ENCODE assay signal across 9 cellular contexts in genomic region chr9:124870723-124871122, GRCh38. TPM values are rescaled to one million over a fixed set of nuclear protein-coding genes. Genes with fewer than 3 reads are reported as not detected.
DNase-seq lines count a peak whose midpoint lies in the region; ATAC-seq and TF ChIP-seq lines count a peak whose summit lies in the region.
"Had no signal": no experiment of that assay in that cellular context is flagged by ENCODE, and none has a peak within 500 bp of the region (broad histone marks: within the 10 kb centered on the region; RNA-seq: fewer than 3 reads in every experiment).

No MANE protein-coding gene starts in this region.

- H3K4me3 ChIP-seq in adipocyte (ENCODE audit: low read length) (peak overlapping the region; percentile 93), liver (ENCODE audit: low read depth in 1 of 3, low read length in 3 of 3) (peak overlapping the region in 2 of 3 donors; percentile 69 to 79), transverse colon (peak overlapping the region in 3 of 4 donors; percentile 66 to 90 (median 89))

- no peaks in the 10 kb centered on the region for H3K9me3 Mint-ChIP-seq in activated T-cell treated with anti-CD3 and anti-CD28 coated beads, Interleukin-2, amount 50 U/mL, for 4 hours

- intact Hi-C loops in transverse colon (cut with DNase I; ENCODE audit: low total_unique reads), result no loop called here

- 62% methylated on average over 6 of the region's 6 CpGs for WGBS in liver
- WGBS in transverse colon (ENCODE audit: low coverage in 1 of 2), 2 donors, result 53 to 55% methylated on average over 2 to 6 of the region's 6 CpGs

- H3K4me1 ChIP-seq in adipocyte (ENCODE audit: control insufficient read depth, insufficient read depth, low read length) (peaks cover 43% of the 10 kb centered on the region), liver (ENCODE audit: control insufficient read depth in 4 of 4, insufficient read depth in 4 of 4, low read length in 3 of 4) (peaks cover 4 to 36% (median 22%) of the 10 kb centered on the region in 4 donors), transverse colon (peaks cover 26 to 44% (median 42%) of the 10 kb centered on the region in 4 donors)

- H3K27me3 ChIP-seq in adipocyte (replicated peaks; ENCODE audit: control insufficient read depth, insufficient read depth, low read length) (no peaks in the 10 kb centered on the region), liver (ENCODE audit: control insufficient read depth in 4 of 4, insufficient read depth in 4 of 4, low read length in 3 of 4) (no peaks in the 10 kb centered on the region), transverse colon (no peaks in the 10 kb centered on the region)

- no peaks in the 10 kb centered on the region for H3K9me3 ChIP-seq in adipocyte (ENCODE audit: control insufficient read depth, low read length)
- no peaks in the 10 kb centered on the region for H3K9me3 ChIP-seq in liver (ENCODE audit: control insufficient read depth in 4 of 4, low read length in 3 of 4)
- no peaks in the 10 kb centered on the region for H3K9me3 ChIP-seq in transverse colon

- no peaks in the 10 kb centered on the region for H3K27me3 Mint-ChIP-seq in activated T-cell treated with anti-CD3 and anti-CD28 coated beads, Interleukin-2, amount 50 U/mL, for 4 hours (ENCODE audit: low read depth)

- in situ Hi-C loops in transverse colon (cut with MboI; ENCODE audit: low pct_ligation_motif_present in 1 of 4, low pct_unique_long_range_greater_than_20kb in 1 of 4, low sequenced_read_pairs in 3 of 4), result no loop called here

- H3K27ac ChIP-seq in liver (ENCODE audit: low read depth in 1 of 2, low read length in 2 of 2) (peak overlapping the region; percentile 84 to 89), transverse colon (peak overlapping the region; percentile 94 to 100 (median 98))

- no peak for TF ChIP-seq POLR2A in transverse colon (IDR thresholded peaks at IDR 0.05)

- TF ChIP-seq CTCF in liver (IDR thresholded peaks at IDR 0.05; ENCODE audit: low read depth, low read length, missing input control), result no peak
- TF ChIP-seq CTCF in transverse colon (IDR thresholded peaks at IDR 0.05), result no peak
- no peak for TF ChIP-seq CTCF in GM10266 (IDR thresholded peaks at IDR 0.05; ENCODE audit: control insufficient read depth, insufficient read depth, low read depth, missing control alignments)

- ATAC-seq in activated T-cell treated with anti-CD3 and anti-CD28 coated beads, Interleukin-2, amount 50 U/mL, for 4 hours, result no peak

- DNase-seq in activated T-cell treated with anti-CD3 and anti-CD28 coated beads, Interleukin-2, amount 50 U/mL, for 4 hours, result no peak
- DNase-seq in activated T-cell treated with anti-CD3 and anti-CD28 coated beads, Interleukin-2, amount 50 U/mL, for 48 hours, result no peak
- no peak for DNase-seq in adipocyte (ENCODE audit: low read depth)
- no peak for DNase-seq in transverse colon
- DNase-seq in NCI-H2171 treated with DMSO at 0.1 percent for 48 hours (lab: John Stamatoyannopoulos, UW), result no peak
- no peak for DNase-seq in GM10266 (ENCODE audit: extremely low spot score)
- DNase-seq in HuH-7.5 (ENCODE audit: low spot score), result no peak

- peak overlapping the region; percentile 95 for H3K9ac ChIP-seq in adipocyte (ENCODE audit: low read length)
- peak overlapping the region in 1 of 2 donors; percentile 99 for H3K9ac ChIP-seq in liver (ENCODE audit: low read depth in 1 of 2, low read length in 2 of 2)

- peak overlapping the region; percentile 97 for H3K4me3 Mint-ChIP-seq in activated T-cell treated with anti-CD3 and anti-CD28 coated beads, Interleukin-2, amount 50 U/mL, for 4 hours

- H3K36me3 ChIP-seq in adipocyte (ENCODE audit: control insufficient read depth, insufficient read depth, low read length, severe bottlenecking) (peaks cover 24% of the 10 kb centered on the region), liver (ENCODE audit: control insufficient read depth in 4 of 4, insufficient read depth in 3 of 4, low read depth in 1 of 4, low read length in 3 of 4) (peaks cover 7 to 18% (median 8%) of the 10 kb centered on the region in 4 donors), transverse colon (peaks cover 0 to 8% (median 4%) of the 10 kb centered on the region in 4 donors)

- H3K4me1 Mint-ChIP-seq in activated T-cell treated with anti-CD3 and anti-CD28 coated beads, Interleukin-2, amount 50 U/mL, for 4 hours (ENCODE audit: low read depth), result peaks cover 59% of the 10 kb centered on the region

- TF ChIP-seq EP300 in transverse colon (IDR thresholded peaks at IDR 0.05; ENCODE audit: low read depth), result no peak

- peaks cover 37% of the 10 kb centered on the region for H3K36me3 Mint-ChIP-seq in activated T-cell treated with anti-CD3 and anti-CD28 coated beads, Interleukin-2, amount 50 U/mL, for 4 hours (ENCODE audit: insufficient read depth)

- no peak for TF ChIP-seq RAD21 in liver (IDR thresholded peaks at IDR 0.05)

TF ChIP-seq in liver, 16 proteins besides CTCF, POLR2A, EP300 and RAD21:
- TF ChIP-seq MAX (IDR thresholded peaks at IDR 0.05) (no peak), RXRA (IDR thresholded peaks at IDR 0.05) (no peak), JUND (IDR thresholded peaks at IDR 0.05) (no peak), NR2F2 (IDR thresholded peaks at IDR 0.05) (no peak), HNF4G (IDR thresholded peaks at IDR 0.05) (no peak), FOXA1 (IDR thresholded peaks at IDR 0.05) (no peak), GABPA (IDR thresholded peaks at IDR 0.05 in 1 of 2, conservative IDR thresholded peaks at IDR 0.05 in 1 of 2) (no peak), FOXA2 (IDR thresholded peaks at IDR 0.05) (no peak), HNF4A (conservative IDR thresholded peaks at IDR 0.05) (no peak), ZBTB33 (IDR thresholded peaks at IDR 0.05) (no peak), YY1 (IDR thresholded peaks at IDR 0.05) (no peak), REST (IDR thresholded peaks at IDR 0.05) (no peak), ATF3 (IDR thresholded peaks at IDR 0.05) (no peak)

RNA-seq across cellular contexts. Expression of gene ARPC5L, which starts 8.8 kb away (rescaled TPM):
- 100 to 1,000 TPM; 131 to 146 (median 146) TPM for total RNA-seq in activated T-cell treated with anti-CD3 and anti-CD28 coated beads, Interleukin-2, amount 50 U/mL, for 4 hours
- total RNA-seq in liver, result 10 to 100 TPM in 1 of 2 donors, 1 to 10 TPM in 1; 9.3 to 10.6 TPM
- 10 to 100 TPM; 25.0 to 31.2 TPM for polyA plus RNA-seq in liver
- total RNA-seq in transverse colon, result 10 to 100 TPM in 3 of 4 donors, 1 to 10 TPM in 1; 9.8 to 37.0 (median 22.8) TPM

RNA-seq across cellular contexts. Expression of gene RPL35, which starts 9.0 kb away (rescaled TPM):
- 1,000 to 10,000 TPM; 2,385 to 2,622 (median 2,487) TPM for total RNA-seq in activated T-cell treated with anti-CD3 and anti-CD28 coated beads, Interleukin-2, amount 50 U/mL, for 4 hours
- total RNA-seq in liver (100 to 1,000 TPM; 623 to 747 TPM), transverse colon (1,000 to 10,000 TPM in 3 of 4 donors, 100 to 1,000 TPM in 1; 498 to 3,953 (median 1,382) TPM)
- polyA plus RNA-seq in liver, result 1,000 to 10,000 TPM in 1 of 2 donors, 100 to 1,000 TPM in 1; 659 to 1,101 TPM

RNA-seq across cellular contexts. Expression of gene WDR38, which starts 17.5 kb away (rescaled TPM):
- not detected for total RNA-seq in activated T-cell treated with anti-CD3 and anti-CD28 coated beads, Interleukin-2, amount 50 U/mL, for 4 hours
- total RNA-seq in liver, result not detected
- polyA plus RNA-seq in liver, result not detected
- total RNA-seq in transverse colon, result not detected
- total RNA-seq: Daoy had no signal
